Comparison of ENCODE assay signal across 8 cellular contexts in genomic region chr19:6531163-6531955, GRCh38. TPM values are rescaled to one million over a fixed set of nuclear protein-coding genes. Genes with fewer than 3 reads are reported as not detected.
DNase-seq lines count a peak whose midpoint lies in the region; ATAC-seq and TF ChIP-seq lines count a peak whose summit lies in the region.

No MANE protein-coding gene starts in this region.

- no peaks in the 10 kb centered on the region for H3K36me3 Mint-ChIP-seq in activated naive CD4-positive, alpha-beta T cell treated with anti-CD3 and anti-CD28 coated beads for 36 hours (ENCODE audit: low read depth)

- peak overlapping the region in 1 of 3 donors; percentile 50 for H3K27ac ChIP-seq in right lobe of liver
- peak overlapping the region; percentile 52 to 74 (median 65) for H3K27ac ChIP-seq in transverse colon

- no peaks in the 10 kb centered on the region for H3K9me3 ChIP-seq in adipocyte (ENCODE audit: control insufficient read depth, low read length)
- H3K9me3 ChIP-seq in right lobe of liver = no peaks in the 10 kb centered on the region
- no peaks in the 10 kb centered on the region for H3K9me3 ChIP-seq in transverse colon

- H3K27me3 ChIP-seq in adipocyte (replicated peaks; ENCODE audit: control insufficient read depth, insufficient read depth, low read length) (no peaks in the 10 kb centered on the region), right lobe of liver (no peaks in the 10 kb centered on the region), transverse colon (peaks cover 21% of the 10 kb centered on the region)

- H3K27ac Mint-ChIP-seq in activated naive CD4-positive, alpha-beta T cell treated with anti-CD3 and anti-CD28 coated beads for 36 hours = no peak overlapping the region

- peak overlapping the region; percentile 82 for H3K4me3 Mint-ChIP-seq in activated naive CD4-positive, alpha-beta T cell treated with anti-CD3 and anti-CD28 coated beads for 36 hours

- H3K4me1 ChIP-seq in adipocyte (ENCODE audit: control insufficient read depth, insufficient read depth, low read length) (peaks cover 29% of the 10 kb centered on the region), right lobe of liver (peaks cover 0 to 8% (median 0%) of the 10 kb centered on the region in 4 donors), transverse colon (peaks cover 10 to 43% (median 24%) of the 10 kb centered on the region in 4 donors)

- TF ChIP-seq CTCF in right lobe of liver (IDR thresholded peaks at IDR 0.05) (no peak), transverse colon (IDR thresholded peaks at IDR 0.05) (no peak)

- H3K36me3 ChIP-seq in adipocyte (ENCODE audit: control insufficient read depth, insufficient read depth, low read length, severe bottlenecking) (no peaks in the 10 kb centered on the region), right lobe of liver (no peaks in the 10 kb centered on the region), transverse colon (no peaks in the 10 kb centered on the region)

- H3K4me3 ChIP-seq in adipocyte (ENCODE audit: low read length) (peak overlapping the region; percentile 100), right lobe of liver (peak overlapping the region; percentile 35 to 69 (median 46)), transverse colon (peak overlapping the region; percentile 15 to 64 (median 50))

- no peak for ATAC-seq in right lobe of liver
- no peak for ATAC-seq in GM21529 (IDR thresholded peaks at IDR 0.05; ENCODE audit: unreplicated experiment)

- peaks cover 33% of the 10 kb centered on the region for H3K4me1 Mint-ChIP-seq in activated naive CD4-positive, alpha-beta T cell treated with anti-CD3 and anti-CD28 coated beads for 36 hours (ENCODE audit: low read depth)

- TF ChIP-seq EP300 in transverse colon (IDR thresholded peaks at IDR 0.05; ENCODE audit: low read depth) = no peak

- no peaks in the 10 kb centered on the region for H3K9me3 Mint-ChIP-seq in activated naive CD4-positive, alpha-beta T cell treated with anti-CD3 and anti-CD28 coated beads for 36 hours

- TF ChIP-seq POLR2A in right lobe of liver (IDR thresholded peaks at IDR 0.05) = no peak
- no peak for TF ChIP-seq POLR2A in transverse colon (IDR thresholded peaks at IDR 0.05)

- intact Hi-C loops in activated naive CD4-positive, alpha-beta T cell treated with anti-CD3 and anti-CD28 coated beads for 36 hours (cut with micrococcal nuclease) = loop anchor here (2.0 to 5.0 kb wide), 3 partner anchors 15 to 331 kb away; partner anchors contain the start of genes GPR108 and TRIP10
- intact Hi-C loops in right lobe of liver (cut with DNase I) (loop anchor here in 1 of 2 donors (10.0 kb wide), 1 partner anchor 83 kb away; no protein-coding TSS in a partner anchor), transverse colon (cut with DNase I; ENCODE audit: low total_unique reads) (loop anchor here (10.0 kb wide), 1 partner anchor 343 kb away; no protein-coding TSS in a partner anchor)

- CTCF ChIA-PET in activated naive CD4-positive, alpha-beta T cell treated with anti-CD3 and anti-CD28 coated beads for 36 hours (lab: Charles Lee) = interaction anchor here (0.6 to 1.1 kb wide), 2 partner anchors 15 to 205 kb away, joined by 4 read pairs; no protein-coding TSS in a partner anchor

- DNase-seq in activated naive CD4-positive, alpha-beta T cell treated with anti-CD3 and anti-CD28 coated beads for 36 hours = no peak
- DNase-seq in activated naive CD4-positive, alpha-beta T cell (lab: John Stamatoyannopoulos, UW) = no peak
- no peak for DNase-seq in adipocyte (ENCODE audit: low read depth)
- no peak for DNase-seq in right lobe of liver
- DNase-seq in transverse colon = no peak
- no peak for DNase-seq in middle frontal gyrus (ENCODE audit: extremely low spot score, low spot score)
- DNase-seq in COLO829 (ENCODE audit: low spot score) = no peak

- peak overlapping the region; percentile 99 for H3K9ac ChIP-seq in adipocyte (ENCODE audit: low read length)

- in situ Hi-C loops in transverse colon (cut with MboI; ENCODE audit: low pct_ligation_motif_present in 1 of 4, low pct_unique_long_range_greater_than_20kb in 1 of 4, low sequenced_read_pairs in 3 of 4) = no loop called here

- 20% methylated on average over 18 of the region's 57 CpGs for WGBS in right lobe of liver (ENCODE audit: insufficient coverage, low coverage, low lambda C conversion rate, missing lambda C conversion rate)
- WGBS in transverse colon (ENCODE audit: low coverage in 1 of 2), 2 donors = 32% methylated on average over 24 of the region's 57 CpGs; no CpG with 5 or more reads in 1 of the 2 donors

- peaks cover 36% of the 10 kb centered on the region for H3K27me3 Mint-ChIP-seq in activated naive CD4-positive, alpha-beta T cell treated with anti-CD3 and anti-CD28 coated beads for 36 hours (ENCODE audit: low read depth)

RNA-seq across cellular contexts. Expression of gene TNFSF9, which starts 0.5 kb away (rescaled TPM):
- 1 to 10 TPM; 1.3 to 1.5 TPM for total RNA-seq in activated naive CD4-positive, alpha-beta T cell treated with anti-CD3 and anti-CD28 coated beads for 36 hours
- 1 to 10 TPM in 1 of 6 experiments, under 1 TPM in 2, not detected in 3; 0.27 to 1.6 (median 0.55) TPM for total RNA-seq in right lobe of liver
- total RNA-seq in transverse colon = 1 to 10 TPM in 1 of 4 donors, under 1 TPM in 1, not detected in 2; 0.95 to 2.7 TPM

RNA-seq across cellular contexts. Expression of gene TUBB4A, which starts 29.2 kb away (rescaled TPM):
- total RNA-seq in activated naive CD4-positive, alpha-beta T cell treated with anti-CD3 and anti-CD28 coated beads for 36 hours = 1 to 10 TPM; 6.4 to 7.0 TPM
- 10 to 100 TPM in 2 of 6 experiments, 1 to 10 TPM in 1, under 1 TPM in 3; 0.24 to 19.2 (median 1.4) TPM for total RNA-seq in right lobe of liver
- total RNA-seq in transverse colon = 1 to 10 TPM in 2 of 4 donors, under 1 TPM in 1, not detected in 1; 0.60 to 1.3 (median 1.1) TPM

RNA-seq across cellular contexts. Expression of gene DENND1C, which starts 49.8 kb away (rescaled TPM):
- 10 to 100 TPM; 55.7 to 57.9 TPM for total RNA-seq in activated naive CD4-positive, alpha-beta T cell treated with anti-CD3 and anti-CD28 coated beads for 36 hours
- total RNA-seq in right lobe of liver (1 to 10 TPM in 5 of 6 experiments, under 1 TPM in 1; 0.90 to 2.7 (median 1.8) TPM), transverse colon (1 to 10 TPM in 3 of 4 donors, under 1 TPM in 1; 0.40 to 7.5 (median 5.0) TPM)

RNA-seq across cellular contexts. Expression of gene CD70, which starts 59.6 kb away (rescaled TPM):
- 1 to 10 TPM; 3.1 to 3.7 TPM for total RNA-seq in activated naive CD4-positive, alpha-beta T cell treated with anti-CD3 and anti-CD28 coated beads for 36 hours
- total RNA-seq in right lobe of liver = not detected
- total RNA-seq in transverse colon = not detected

Comparison
In these comparisons a context has a peak if more than half of its experiments do, and no peak if none do; other contexts are left out.
1. H3K4me3 ChIP-seq: peak in every context shown above with its lines; median percentile 100 in adipocyte; 50 in transverse colon; 46 in right lobe of liver.
2. RNA of gene DENND1C, which starts 49.8 kb away (total RNA-seq): 55.7 to 57.9 TPM in activated naive CD4-positive, alpha-beta T cell treated with anti-CD3 and anti-CD28 coated beads for 36 hours; 0.40 to 7.5 TPM in transverse colon and 0.90 to 2.7 TPM in right lobe of liver; every median in the first group is over 4 times any median in the second.